Comparison of ENCODE assay signal across 22 cellular contexts in the genomic region with DNA sequence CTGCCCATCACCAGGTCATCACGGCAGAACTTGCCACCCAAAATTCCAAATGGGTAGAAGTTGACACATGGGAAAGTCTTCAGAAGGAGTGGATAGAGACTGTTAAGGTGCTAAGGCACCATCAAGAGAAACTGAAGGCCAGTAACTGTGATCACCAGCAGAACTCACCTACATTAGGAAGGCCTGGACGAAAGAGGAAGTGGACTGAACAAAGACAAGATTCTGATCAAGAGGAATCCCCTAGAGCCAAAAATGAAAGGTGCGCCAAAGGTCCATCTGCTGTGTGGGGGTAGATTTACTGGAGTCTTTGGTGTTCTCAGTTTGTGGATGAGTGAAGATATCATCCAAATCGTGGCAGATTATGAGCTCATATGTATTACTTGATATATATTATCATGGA. TPM values are rescaled to one million over a fixed set of nuclear protein-coding genes. Genes with fewer than 3 reads are reported as not detected.
"Had no signal": no experiment of that assay in that cellular context is flagged by ENCODE, and none has a peak within 500 bp of the region (broad histone marks: within the 10 kb centered on the region; RNA-seq: fewer than 3 reads in every experiment).

No MANE protein-coding gene starts in this region.

- H3K27me3 Mint-ChIP-seq: activated CD4-positive, alpha-beta memory T cell treated with anti-CD3 and anti-CD28 coated beads for 36 hours; activated naive CD8-positive, alpha-beta T cell treated with anti-CD3 and anti-CD28 coated beads, Interleukin-2, amount 50 U/mL, for 24 hours; central memory CD8-positive, alpha-beta T cell; dendritic cell treated with granulocyte-macrophage colony-stimulating factor and Interleukin-4, amounts not matched to agents 40 ng/mL and 50 ng/mL, for 4 days; natural killer cell treated with Interleukin-12 subunit alpha and Interleukin-12 subunit beta and Interleukin-15 and Interleukin-18, amount 100 ng/mL, for 72 hours had no signal

- H3K27me3 ChIP-seq: esophagus squamous epithelium, heart right ventricle, right atrium auricular region, spleen, testis, transverse colon had no signal

- H3K9me3 ChIP-seq: esophagus squamous epithelium, right atrium auricular region, testis had no signal

- ATAC-seq: activated naive CD8-positive, alpha-beta T cell treated with anti-CD3 and anti-CD28 coated beads, Interleukin-2, amount 50 U/mL, for 24 hours; activated T-cell treated with anti-CD3 and anti-CD28 coated beads, Interleukin-2, amount 50 U/mL, for 4 hours; heart right ventricle; natural killer cell treated with Interleukin-12 subunit alpha and Interleukin-12 subunit beta and Interleukin-15 and Interleukin-18, amount 100 ng/mL, for 72 hours had no signal

- H3K4me3 Mint-ChIP-seq: activated CD4-positive, alpha-beta memory T cell treated with anti-CD3 and anti-CD28 coated beads for 36 hours; activated CD4-positive, alpha-beta T cell treated with anti-CD3 and anti-CD28 coated beads, Interleukin-2, amount 10 ng/mL, durations not matched to agents 24 days and 14 days; activated naive CD4-positive, alpha-beta T cell treated with anti-CD3 and anti-CD28 coated beads, Interleukin-2, amount 50 U/mL, for 24 hours; activated naive CD8-positive, alpha-beta T cell treated with anti-CD3 and anti-CD28 coated beads, Interleukin-2, amount 50 U/mL, for 24 hours; activated T-cell treated with anti-CD3 and anti-CD28 coated beads, Interleukin-2, amount 50 U/mL, for 4 hours; central memory CD8-positive, alpha-beta T cell; dendritic cell treated with granulocyte-macrophage colony-stimulating factor and Interleukin-4, amounts not matched to agents 40 ng/mL and 50 ng/mL, for 4 days; memory B cell; natural killer cell treated with Interleukin-12 subunit alpha and Interleukin-12 subunit beta and Interleukin-15 and Interleukin-18, amount 100 ng/mL, for 72 hours had no signal

- H3K27ac ChIP-seq: epithelial cell of prostate, esophagus squamous epithelium, heart right ventricle, right atrium auricular region, spleen, testis, transverse colon had no signal

- H3K9me3 Mint-ChIP-seq: activated CD4-positive, alpha-beta T cell treated with anti-CD3 and anti-CD28 coated beads, Interleukin-2, amount 10 ng/mL, durations not matched to agents 24 days and 14 days; activated naive CD4-positive, alpha-beta T cell treated with anti-CD3 and anti-CD28 coated beads, Interleukin-2, amount 50 U/mL, for 24 hours; activated naive CD8-positive, alpha-beta T cell treated with anti-CD3 and anti-CD28 coated beads, Interleukin-2, amount 50 U/mL, for 24 hours; activated T-cell treated with anti-CD3 and anti-CD28 coated beads, Interleukin-2, amount 50 U/mL, for 4 hours; activated T-helper 2 cell treated with anti-CD3 and anti-CD28 coated beads, Interferon-gamma antibody, Interleukin-2, Interleukin-4, amounts not matched to agents 10 μg/mL and 5 μg/mL and 100 μg/mL, durations not matched to agents 14 hours and 24 hours and 36 hours; central memory CD8-positive, alpha-beta T cell; dendritic cell treated with granulocyte-macrophage colony-stimulating factor and Interleukin-4, amounts not matched to agents 40 ng/mL and 50 ng/mL, for 4 days; memory B cell; natural killer cell treated with Interleukin-12 subunit alpha and Interleukin-12 subunit beta and Interleukin-15 and Interleukin-18, amount 100 ng/mL, for 72 hours had no signal

- H3K36me3 ChIP-seq: esophagus squamous epithelium, heart right ventricle, right atrium auricular region, spleen, transverse colon had no signal

- H3K4me3 ChIP-seq: esophagus squamous epithelium, heart right ventricle, right atrium auricular region, spleen, testis, transverse colon had no signal

- DNase-seq: activated CD4-positive, alpha-beta memory T cell treated with anti-CD3 and anti-CD28 coated beads for 36 hours; activated CD4-positive, alpha-beta T cell treated with anti-CD3 and anti-CD28 coated beads, Interleukin-2, amount 10 ng/mL, durations not matched to agents 24 days and 14 days; activated CD4-positive, CD25-positive, alpha-beta regulatory T cell treated with anti-CD3 and anti-CD28 coated beads, Interleukin-2, amount 50 U/mL, for 72 hours; activated naive CD8-positive, alpha-beta T cell treated with anti-CD3 and anti-CD28 coated beads, Interleukin-2, amount 50 U/mL, for 24 hours; activated T-cell treated with anti-CD3 and anti-CD28 coated beads, Interleukin-2, amount 50 U/mL, for 4 hours; amygdala; effector CD4-positive, alpha-beta T cell; esophagus squamous epithelium; foreskin melanocyte; heart right ventricle; spleen; stimulated activated naive CD4-positive, alpha-beta T cell treated with Interleukin-2 at 50 U/mL for 16 hours; testis; transverse colon had no signal

- H3K4me1 ChIP-seq: right atrium auricular region, testis, transverse colon had no signal

- H3K27ac Mint-ChIP-seq: activated CD4-positive, alpha-beta memory T cell treated with anti-CD3 and anti-CD28 coated beads for 36 hours; activated CD4-positive, alpha-beta T cell treated with anti-CD3 and anti-CD28 coated beads, Interleukin-2, amount 10 ng/mL, durations not matched to agents 24 days and 14 days; activated naive CD8-positive, alpha-beta T cell treated with anti-CD3 and anti-CD28 coated beads, Interleukin-2, amount 50 U/mL, for 24 hours; activated T-helper 2 cell treated with anti-CD3 and anti-CD28 coated beads, Interferon-gamma antibody, Interleukin-2, Interleukin-4, amounts not matched to agents 10 μg/mL and 5 μg/mL and 100 μg/mL, durations not matched to agents 14 hours and 24 hours and 36 hours; dendritic cell treated with granulocyte-macrophage colony-stimulating factor and Interleukin-4, amounts not matched to agents 40 ng/mL and 50 ng/mL, for 4 days; memory B cell; natural killer cell treated with Interleukin-12 subunit alpha and Interleukin-12 subunit beta and Interleukin-15 and Interleukin-18, amount 100 ng/mL, for 72 hours had no signal

RNA-seq across cellular contexts. Expression of gene P3H2, which starts 46.3 kb away (rescaled TPM):
- total RNA-seq: activated CD4-positive, alpha-beta memory T cell treated with anti-CD3 and anti-CD28 coated beads for 36 hours; activated CD4-positive, alpha-beta T cell treated with anti-CD3 and anti-CD28 coated beads, Interleukin-2, amount 10 ng/mL, durations not matched to agents 24 days and 14 days; activated T-helper 2 cell treated with anti-CD3 and anti-CD28 coated beads, Interferon-gamma antibody, Interleukin-2, Interleukin-4, amounts not matched to agents 10 μg/mL and 5 μg/mL and 100 μg/mL, durations not matched to agents 14 hours and 24 hours and 36 hours; natural killer cell treated with Interleukin-12 subunit alpha and Interleukin-12 subunit beta and Interleukin-15 and Interleukin-18, amount 100 ng/mL, for 72 hours had no signal
